ENCODE assay signal across 18 cellular contexts in genomic region chrX:6383488-6383887, GRCh38.
A peak's percentile ranks its signal among the peaks of the same experiment; 100 is the strongest.
DNase-seq lines count a peak whose midpoint lies in the region; ATAC-seq and TF ChIP-seq lines count a peak whose summit lies in the region.
"Had no signal": no experiment of that assay in that cellular context is flagged by ENCODE, and none has a peak within 500 bp of the region (broad histone marks: within the 10 kb centered on the region; RNA-seq: fewer than 3 reads in every experiment).

No MANE protein-coding gene starts in this region.

- no peaks in the 10 kb centered on the region for H3K27me3 ChIP-seq in GM23338 (ENCODE audit: insufficient read depth)
- no peaks in the 10 kb centered on the region for H3K27me3 ChIP-seq in mesendoderm (ENCODE audit: insufficient read depth, low read length, poor library complexity)
- H3K27me3 ChIP-seq in Karpas-422 (ENCODE audit: low read length), result no peaks in the 10 kb centered on the region
- H3K27me3 ChIP-seq: BLaER1 treated with 17β-estradiol and CSF1 and Interleukin-3, amounts not matched to agents 10 nM and 100 nM had no signal

- DNase-seq in GM23338 (ENCODE audit: low spot score) (peak; percentile 29), astrocyte of the hippocampus (ENCODE audit: low read depth, low spot score) (peak; percentile 20), mesendoderm (peak; percentile 94), GM10248 (ENCODE audit: extremely low spot score) (no peak), Karpas-422 (no peak), foreskin melanocyte (no peak)
- DNase-seq: CD8-positive, alpha-beta T cell; COR-L47; DMS 273 treated with DMSO at 0.1 percent for 48 hours; DMS53; DND-41; EL; GOT3; H9 had no signal

- peak overlapping the region; percentile 73 for H3K56ac ChIP-seq in mesendoderm (ENCODE audit: low read length)

- H3K4ac ChIP-seq in mesendoderm (ENCODE audit: low read depth, low read length), result no peak overlapping the region

- H3K18ac ChIP-seq in mesendoderm (ENCODE audit: low read length), result no peak overlapping the region

- H2AFZ ChIP-seq in GM23338, result no peak overlapping the region
- no peak overlapping the region for H2AFZ ChIP-seq in Karpas-422 (ENCODE audit: low read length)

- TF ChIP-seq CTCF in GM23338 (conservative IDR thresholded peaks at IDR 0.05; ENCODE audit: low read depth in 2 of 2) (no peak), GM10248 (IDR thresholded peaks at IDR 0.05; ENCODE audit: control extremely low read depth, extremely low read depth, low read depth, missing control alignments) (no peak)

- H4K20me1 ChIP-seq in GM23338 (replicated peaks; ENCODE audit: insufficient read depth) (no peaks in the 10 kb centered on the region), Karpas-422 (ENCODE audit: insufficient read depth, low read depth, low read length) (no peaks in the 10 kb centered on the region)
- H4K20me1 ChIP-seq: BLaER1 treated with 17β-estradiol and CSF1 and Interleukin-3, amounts not matched to agents 10 nM and 100 nM had no signal

- H3K36me3 Mint-ChIP-seq in GM23338 (ENCODE audit: low read depth), result no peaks in the 10 kb centered on the region
- H3K36me3 Mint-ChIP-seq: CD8-positive, alpha-beta T cell had no signal

- no peak overlapping the region for H3K4me3 ChIP-seq in GM23338
- H3K4me3 ChIP-seq in mesendoderm (ENCODE audit: low read length), result no peak overlapping the region
- H3K4me3 ChIP-seq in Karpas-422 (ENCODE audit: low read length), result no peak overlapping the region
- H3K4me3 ChIP-seq: BLaER1 treated with 17β-estradiol and CSF1 and Interleukin-3, amounts not matched to agents 10 nM and 100 nM had no signal

- H3K9me2 ChIP-seq in GM23338 (ENCODE audit: insufficient read depth) (no peaks in the 10 kb centered on the region), Karpas-422 (replicated peaks; ENCODE audit: insufficient read depth, low read length) (no peaks in the 10 kb centered on the region)

- H3K4me3 Mint-ChIP-seq in GM23338, result no peak overlapping the region
- H3K4me3 Mint-ChIP-seq: B cell; CD8-positive, alpha-beta T cell had no signal

- no peaks in the 10 kb centered on the region for H3K9me3 Mint-ChIP-seq in GM23338
- H3K9me3 Mint-ChIP-seq: CD8-positive, alpha-beta T cell; H9 had no signal

- H3K27ac ChIP-seq in GM23338 (ENCODE audit: low read depth) (no peak overlapping the region), mesendoderm (ENCODE audit: low read depth, low read length) (peak overlapping the region; percentile 86), Karpas-422 (ENCODE audit: low read length) (no peak overlapping the region)
- H3K27ac ChIP-seq: BLaER1 treated with 17β-estradiol and CSF1 and Interleukin-3, amounts not matched to agents 10 nM and 100 nM had no signal

- H3K27me3 Mint-ChIP-seq in GM23338 (ENCODE audit: insufficient read depth, low read depth, poor library complexity), result no peaks in the 10 kb centered on the region
- H3K27me3 Mint-ChIP-seq: B cell, IgD-negative memory B cell had no signal

- H2BK15ac ChIP-seq in mesendoderm (replicated peaks; ENCODE audit: low read depth), result no peak overlapping the region

- H3K23ac ChIP-seq in mesendoderm (ENCODE audit: low read length), result no peak overlapping the region

- H3K4me2 ChIP-seq in GM23338 (no peak overlapping the region), mesendoderm (ENCODE audit: low read length) (no peak overlapping the region), Karpas-422 (ENCODE audit: low read depth, low read length, poor library complexity, severe bottlenecking) (no peak overlapping the region)
- H3K4me2 ChIP-seq: BLaER1 treated with 17β-estradiol and CSF1 and Interleukin-3, amounts not matched to agents 10 nM and 100 nM had no signal

- no CpG with 5 or more reads among the region's 3 CpGs for WGBS in mesendoderm (ENCODE audit: extremely low coverage, insufficient coverage, low lambda C conversion rate)

- H3K36me3 ChIP-seq in GM23338 (ENCODE audit: insufficient read depth) (no peaks in the 10 kb centered on the region), mesendoderm (ENCODE audit: control insufficient read depth, insufficient read depth, low read length) (no peaks in the 10 kb centered on the region), Karpas-422 (ENCODE audit: insufficient read depth, low read length) (no peaks in the 10 kb centered on the region)
- H3K36me3 ChIP-seq: BLaER1 treated with 17β-estradiol and CSF1 and Interleukin-3, amounts not matched to agents 10 nM and 100 nM had no signal

- H3K9me3 ChIP-seq in Karpas-422 (ENCODE audit: low read length), result no peaks in the 10 kb centered on the region
- H3K9me3 ChIP-seq: BLaER1 treated with 17β-estradiol and CSF1 and Interleukin-3, amounts not matched to agents 10 nM and 100 nM had no signal

- no peaks in the 10 kb centered on the region for H3K79me1 ChIP-seq in mesendoderm (ENCODE audit: low read length)

- POLR2A ChIA-PET in GM10248 (lab: Yijun Ruan, JAX), result no interaction called here

- H4K8ac ChIP-seq in mesendoderm (ENCODE audit: low read depth, low read length), result no peak overlapping the region

- H2BK5ac ChIP-seq in mesendoderm (ENCODE audit: low read length), result peak overlapping the region; percentile 89

- H3F3A ChIP-seq in GM23338 (replicated peaks; ENCODE audit: low read depth), result no peaks in the 10 kb centered on the region

- ATAC-seq in GM23338, result no peak
- ATAC-seq: CD8-positive, alpha-beta T cell; HepG2 had no signal

- no peak overlapping the region for H4K5ac ChIP-seq in mesendoderm (ENCODE audit: low read length)

- H3K79me2 ChIP-seq in GM23338 (replicated peaks; ENCODE audit: insufficient read depth) (no peaks in the 10 kb centered on the region), mesendoderm (ENCODE audit: control insufficient read depth, insufficient read depth, low read length) (no peaks in the 10 kb centered on the region), Karpas-422 (ENCODE audit: low read length) (no peaks in the 10 kb centered on the region)

- H2AK5ac ChIP-seq in mesendoderm (ENCODE audit: low read length), result no peak overlapping the region

- no peak overlapping the region for H2BK120ac ChIP-seq in mesendoderm (ENCODE audit: low read depth, low read length)

- H3K4me1 Mint-ChIP-seq in GM23338, result peaks cover 27% of the 10 kb centered on the region
- H3K4me1 Mint-ChIP-seq: B cell, IgD-negative memory B cell had no signal

- CTCF ChIA-PET in GM10248 (lab: Yijun Ruan, JAX), result interaction anchor here (1.2 kb wide), 1 partner anchor 8 kb away, joined by 3 read pairs; no protein-coding TSS in a partner anchor

- H3K27ac Mint-ChIP-seq in GM23338, result no peak overlapping the region
- H3K27ac Mint-ChIP-seq: B cell; CD8-positive, alpha-beta T cell; IgD-negative memory B cell had no signal

- no peak overlapping the region for H3K9ac ChIP-seq in mesendoderm (ENCODE audit: low read length)
- H3K9ac ChIP-seq in Karpas-422 (ENCODE audit: low read length), result no peak overlapping the region
- H3K9ac ChIP-seq: BLaER1 treated with 17β-estradiol and CSF1 and Interleukin-3, amounts not matched to agents 10 nM and 100 nM had no signal

- H3K4me1 ChIP-seq in GM23338 (ENCODE audit: insufficient read depth) (peaks cover 15% of the 10 kb centered on the region; the same call in 1 of the 2 replicates), mesendoderm (ENCODE audit: control insufficient read depth, low read depth, low read length) (peaks cover 6% of the 10 kb centered on the region), Karpas-422 (ENCODE audit: low read length) (no peaks in the 10 kb centered on the region)
- H3K4me1 ChIP-seq: BLaER1 treated with 17β-estradiol and CSF1 and Interleukin-3, amounts not matched to agents 10 nM and 100 nM had no signal

TF ChIP-seq in GM23338, 12 proteins besides CTCF, POLR2A, EP300 and RAD21 (continues in another document):
- TF ChIP-seq JUNB (IDR thresholded peaks at IDR 0.05; ENCODE audit: unreplicated experiment), result no peak
- no peak for TF ChIP-seq REST (IDR thresholded peaks at IDR 0.05; ENCODE audit: unreplicated experiment)
- no peak for TF ChIP-seq STAT1 (IDR thresholded peaks at IDR 0.05; ENCODE audit: unreplicated experiment)
- no peak for TF ChIP-seq EZH2phosphoT487 (IDR thresholded peaks at IDR 0.05; ENCODE audit: unreplicated experiment)
- TF ChIP-seq CREB1 (CRISPR knock-in tag; IDR thresholded peaks at IDR 0.05; ENCODE audit: low read depth), result no peak
- no peak for TF ChIP-seq ZNF331 (CRISPR knock-in tag; IDR thresholded peaks at IDR 0.05; ENCODE audit: low read depth)
- TF ChIP-seq EZH2 (IDR thresholded peaks at IDR 0.05; ENCODE audit: low read depth, unreplicated experiment), result no peak
- no peak for TF ChIP-seq ZNF114 (CRISPR knock-in tag; IDR thresholded peaks at IDR 0.05)
- TF ChIP-seq POLR2AphosphoS5 (IDR thresholded peaks at IDR 0.05; ENCODE audit: low read depth), result no peak

Comparison
In these comparisons a context has a peak if more than half of its experiments do, and no peak if none do; other contexts are left out.
1. DNase-seq: peak in GM23338 (single experiment), astrocyte of the hippocampus (single experiment) and mesendoderm (single experiment); none in GM10248 (single experiment), Karpas-422 (single experiment) and foreskin melanocyte (single experiment).